ENCODE assay signal across 17 cellular contexts in the genomic region with DNA sequence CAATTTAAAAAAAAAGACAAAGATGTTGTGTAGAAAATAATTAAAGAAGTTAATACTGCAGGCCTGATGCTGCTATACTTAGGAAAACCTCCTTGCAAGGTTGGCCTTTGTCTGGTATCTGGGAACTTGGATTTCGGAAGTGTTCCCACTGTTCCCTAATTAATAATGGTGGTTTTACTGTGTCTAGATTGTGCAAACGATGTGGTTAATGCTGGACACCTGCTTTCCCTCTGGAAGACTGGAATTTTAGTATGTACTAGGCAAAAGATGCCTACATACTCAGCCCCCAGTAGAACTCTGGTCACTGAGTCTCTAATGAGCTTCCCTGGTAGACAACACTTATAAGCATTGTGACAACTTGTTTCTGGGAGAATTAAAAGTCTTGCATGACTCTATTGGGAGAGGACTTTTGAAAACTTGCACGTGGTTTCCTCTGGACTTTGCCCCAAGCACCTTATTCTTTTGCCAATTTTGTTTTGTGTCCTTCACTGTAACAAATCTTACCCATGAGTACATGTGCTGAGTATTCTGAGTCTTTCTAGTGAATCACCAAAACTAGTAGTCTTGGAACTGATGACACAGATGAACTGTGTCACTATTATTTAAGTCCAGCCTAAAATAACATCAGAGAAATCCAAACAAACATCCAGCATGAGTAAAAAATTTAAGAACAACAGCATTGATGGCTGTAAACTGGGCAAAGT. TPM values are rescaled to one million over a fixed set of nuclear protein-coding genes. Genes with fewer than 3 reads are reported as not detected.
A peak's percentile ranks its signal among the peaks of the same experiment; 100 is the strongest.
DNase-seq lines count a peak whose midpoint lies in the region; ATAC-seq and TF ChIP-seq lines count a peak whose summit lies in the region.
"Had no signal": no experiment of that assay in that cellular context is flagged by ENCODE, and none has a peak within 500 bp of the region (broad histone marks: within the 10 kb centered on the region; RNA-seq: fewer than 3 reads in every experiment).

No MANE protein-coding gene starts in this region.

- no peak overlapping the region for H3K9ac ChIP-seq in fibroblast of lung (ENCODE audit: insufficient read depth, low read length)
- H3K9ac ChIP-seq: parathyroid adenoma had no signal

- no peaks in the 10 kb centered on the region for H3K79me2 ChIP-seq in fibroblast of lung (ENCODE audit: control insufficient read depth, insufficient read depth, low read length)
- H3K79me2 ChIP-seq: parathyroid adenoma had no signal

- no peak overlapping the region for H2AFZ ChIP-seq in fibroblast of lung (ENCODE audit: low read length)
- H2AFZ ChIP-seq: parathyroid adenoma had no signal

- H3K4me1 ChIP-seq in fibroblast of lung (ENCODE audit: control insufficient read depth, extremely low read depth, insufficient read depth, low read length) = no peaks in the 10 kb centered on the region
- no peaks in the 10 kb centered on the region for H3K4me1 ChIP-seq in naive thymus-derived CD4-positive, alpha-beta T cell (ENCODE audit: control insufficient read depth in 2 of 2, insufficient read depth in 2 of 2, low read length in 2 of 2)
- H3K4me1 ChIP-seq: parathyroid adenoma had no signal

- intact Hi-C loops in naive thymus-derived CD4-positive, alpha-beta T cell (cut with micrococcal nuclease) = no loop called here

- no peaks in the 10 kb centered on the region for H3K9me3 Mint-ChIP-seq in progenitor cell of endocrine pancreas (ENCODE audit: low read depth)
- H3K9me3 Mint-ChIP-seq in naive thymus-derived CD4-positive, alpha-beta T cell = no peaks in the 10 kb centered on the region
- H3K9me3 Mint-ChIP-seq: activated naive CD4-positive, alpha-beta T cell treated with anti-CD3 and anti-CD28 coated beads, Interleukin-2, amount 50 U/mL, for 24 hours had no signal

- CTCF ChIA-PET in naive thymus-derived CD4-positive, alpha-beta T cell (lab: Charles Lee) = no interaction called here

- H3K27me3 Mint-ChIP-seq in progenitor cell of endocrine pancreas = no peaks in the 10 kb centered on the region
- H3K27me3 Mint-ChIP-seq in naive thymus-derived CD4-positive, alpha-beta T cell = no peaks in the 10 kb centered on the region
- H3K27me3 Mint-ChIP-seq: activated naive CD4-positive, alpha-beta T cell treated with anti-CD3 and anti-CD28 coated beads, Interleukin-2, amount 50 U/mL, for 24 hours had no signal

- H3K4me1 Mint-ChIP-seq in progenitor cell of endocrine pancreas (ENCODE audit: low read depth) = peaks cover 23% of the 10 kb centered on the region
- H3K4me1 Mint-ChIP-seq in naive thymus-derived CD4-positive, alpha-beta T cell = no peaks in the 10 kb centered on the region
- H3K4me1 Mint-ChIP-seq: activated naive CD4-positive, alpha-beta T cell treated with anti-CD3 and anti-CD28 coated beads, Interleukin-2, amount 50 U/mL, for 24 hours had no signal

- peaks cover 7% of the 10 kb centered on the region for H3K36me3 Mint-ChIP-seq in progenitor cell of endocrine pancreas (ENCODE audit: insufficient read depth)
- peaks cover 0 to 24% (median 5%) of the 10 kb centered on the region in 5 donors for H3K36me3 Mint-ChIP-seq in naive thymus-derived CD4-positive, alpha-beta T cell

- no peak overlapping the region for H3K4me3 ChIP-seq in fibroblast of lung (replicated peaks in 1 of 4; ENCODE audit: control extremely low read depth in 1 of 4, insufficient read depth in 1 of 4, low read depth in 3 of 4, low read length in 4 of 4)
- no peak overlapping the region for H3K4me3 ChIP-seq in naive thymus-derived CD4-positive, alpha-beta T cell (ENCODE audit: low read length)

- H3K9me3 ChIP-seq in fibroblast of lung (ENCODE audit: control insufficient read depth, insufficient read depth, low read depth, low read length) = no peaks in the 10 kb centered on the region
- H3K9me3 ChIP-seq in naive thymus-derived CD4-positive, alpha-beta T cell (ENCODE audit: control insufficient read depth in 2 of 3, low read length in 3 of 3) = no peaks in the 10 kb centered on the region

- no peaks in the 10 kb centered on the region for H3K27me3 ChIP-seq in fibroblast of lung (ENCODE audit: control insufficient read depth, insufficient read depth, low read length)
- no peaks in the 10 kb centered on the region for H3K27me3 ChIP-seq in naive thymus-derived CD4-positive, alpha-beta T cell (ENCODE audit: control insufficient read depth in 2 of 2, insufficient read depth in 2 of 2, low read length in 2 of 2)

- POLR2A ChIA-PET in naive thymus-derived CD4-positive, alpha-beta T cell (lab: Charles Lee) = no interaction called here

- H3K27ac Mint-ChIP-seq in progenitor cell of endocrine pancreas = peak overlapping the region; percentile 56
- no peak overlapping the region for H3K27ac Mint-ChIP-seq in naive thymus-derived CD4-positive, alpha-beta T cell
- H3K27ac Mint-ChIP-seq: activated naive CD4-positive, alpha-beta T cell treated with anti-CD3 and anti-CD28 coated beads, Interleukin-2, amount 50 U/mL, for 24 hours had no signal

- no peaks in the 10 kb centered on the region for H3K36me3 ChIP-seq in fibroblast of lung (ENCODE audit: control insufficient read depth, insufficient read depth, low read length)
- H3K36me3 ChIP-seq in naive thymus-derived CD4-positive, alpha-beta T cell (ENCODE audit: control insufficient read depth in 2 of 3, insufficient read depth in 3 of 3, low read length in 3 of 3) = no peaks in the 10 kb centered on the region

- no peak overlapping the region for H3K4me2 ChIP-seq in fibroblast of lung (ENCODE audit: extremely low read depth, insufficient read depth, low read length)

- ATAC-seq in HG03442 (IDR thresholded peaks at IDR 0.05; ENCODE audit: unreplicated experiment) = no peak
- no peak for ATAC-seq in GM21576 (IDR thresholded peaks at IDR 0.05; ENCODE audit: unreplicated experiment)
- no peak for ATAC-seq in GM19351 (IDR thresholded peaks at IDR 0.05; ENCODE audit: unreplicated experiment)
- ATAC-seq in naive thymus-derived CD4-positive, alpha-beta T cell = no peak
- ATAC-seq: left ventricle myocardium superior had no signal

- DNase-seq in EL (peak; percentile 57), RPMI7951 (ENCODE audit: low read depth) (peak; percentile 34), fibroblast of lung (ENCODE audit: low read depth in 2 of 2) (peak; percentile 42 to 60), progenitor cell of endocrine pancreas (ENCODE audit: low spot score, unreplicated experiment) (no peak)
- no peak for DNase-seq in naive thymus-derived CD4-positive, alpha-beta T cell
- DNase-seq: COR-L47; cortex of kidney; left ventricle myocardium superior; NCI-H1105 treated with DMSO at 0.1 percent for 48 hours; NCI-H524 treated with DMSO at 0.1 percent for 48 hours; stimulated activated CD4-positive, alpha-beta T cell treated with anti-CD3 and anti-CD28 coated beads, Interleukin-2, amount 100 ng/mL, for 48 hours; stimulated activated naive CD4-positive, alpha-beta T cell treated with Interleukin-2 at 50 U/mL for 16 hours had no signal

- H4K20me1 ChIP-seq in fibroblast of lung (ENCODE audit: control insufficient read depth, extremely low read depth, insufficient read depth, low read length) = no peaks in the 10 kb centered on the region

- TF ChIP-seq CTCF in fibroblast of lung (conservative IDR thresholded peaks at IDR 0.05 in 1 of 2, IDR thresholded peaks at IDR 0.05 in 1 of 2; ENCODE audit: low read depth in 1 of 2, low read length in 2 of 2) = no peak
- TF ChIP-seq CTCF in progenitor cell of endocrine pancreas (IDR thresholded peaks at IDR 0.05; ENCODE audit: unreplicated experiment) = no peak

- no peak overlapping the region for H3K4me3 Mint-ChIP-seq in progenitor cell of endocrine pancreas (ENCODE audit: low read depth)
- no peak overlapping the region for H3K4me3 Mint-ChIP-seq in naive thymus-derived CD4-positive, alpha-beta T cell
- H3K4me3 Mint-ChIP-seq: activated naive CD4-positive, alpha-beta T cell treated with anti-CD3 and anti-CD28 coated beads, Interleukin-2, amount 50 U/mL, for 24 hours had no signal

- no peak overlapping the region for H3K27ac ChIP-seq in fibroblast of lung (ENCODE audit: insufficient read depth, low read length)
- H3K27ac ChIP-seq in naive thymus-derived CD4-positive, alpha-beta T cell (ENCODE audit: low read depth, low read length) = no peak overlapping the region
- H3K27ac ChIP-seq: parathyroid adenoma had no signal

RNA-seq across cellular contexts. Expression of gene LIN9, which starts 40.4 kb away (rescaled TPM):
- 17.5 and 22.7 TPM in 2 replicates for total RNA-seq in RPMI7951 (2014; rRNA removed; shearing (Covaris generic))
- total RNA-seq in fibroblast of lung = 2.8 TPM in 2 replicates
- polyA plus RNA-seq in fibroblast of lung = 2.3 and 5.2 TPM in 2 replicates
- 1.0 and 2.8 TPM in 2 replicates for polyA plus RNA-seq in fibroblast of lung (2012)
- polyA minus RNA-seq in fibroblast of lung (ENCODE audit: low replicate concordance) = not detected in 2 replicates
- total RNA-seq in progenitor cell of endocrine pancreas = 8.2 and 8.6 TPM in 2 replicates
- total RNA-seq in naive thymus-derived CD4-positive, alpha-beta T cell = 1 to 10 TPM; 2.0 to 8.0 (median 5.0) TPM
- 1 to 10 TPM; 4.8 to 5.2 TPM for polyA plus RNA-seq in naive thymus-derived CD4-positive, alpha-beta T cell

RNA-seq across cellular contexts. Expression of gene MIXL1, which starts 45.1 kb away (rescaled TPM):
- total RNA-seq in RPMI7951 (2014; rRNA removed; shearing (Covaris generic)) = not detected in 2 replicates
- total RNA-seq in fibroblast of lung = not detected in 2 replicates
- polyA plus RNA-seq in fibroblast of lung = 0.07 and 0.08 TPM in 2 replicates
- polyA plus RNA-seq in fibroblast of lung (2012) = 0.09 TPM in 1 of 2 replicates, not detected in the other
- polyA minus RNA-seq in fibroblast of lung (ENCODE audit: low replicate concordance) = not detected in 2 replicates
- 1.5 and 1.7 TPM in 2 replicates for total RNA-seq in progenitor cell of endocrine pancreas
- not detected for total RNA-seq in naive thymus-derived CD4-positive, alpha-beta T cell
- not detected for polyA plus RNA-seq in naive thymus-derived CD4-positive, alpha-beta T cell
- total RNA-seq: left ventricle myocardium superior had no signal

Comparison
In these comparisons a context has a peak if more than half of its experiments do, and no peak if none do; other contexts are left out.
1. DNase-seq: peak in EL (single experiment), RPMI7951 (single experiment) and fibroblast of lung (2 of 2); none in progenitor cell of endocrine pancreas (single experiment) and naive thymus-derived CD4-positive, alpha-beta T cell (0 of 9).